ENCODE assay signal across 27 cellular contexts in the genomic region with DNA sequence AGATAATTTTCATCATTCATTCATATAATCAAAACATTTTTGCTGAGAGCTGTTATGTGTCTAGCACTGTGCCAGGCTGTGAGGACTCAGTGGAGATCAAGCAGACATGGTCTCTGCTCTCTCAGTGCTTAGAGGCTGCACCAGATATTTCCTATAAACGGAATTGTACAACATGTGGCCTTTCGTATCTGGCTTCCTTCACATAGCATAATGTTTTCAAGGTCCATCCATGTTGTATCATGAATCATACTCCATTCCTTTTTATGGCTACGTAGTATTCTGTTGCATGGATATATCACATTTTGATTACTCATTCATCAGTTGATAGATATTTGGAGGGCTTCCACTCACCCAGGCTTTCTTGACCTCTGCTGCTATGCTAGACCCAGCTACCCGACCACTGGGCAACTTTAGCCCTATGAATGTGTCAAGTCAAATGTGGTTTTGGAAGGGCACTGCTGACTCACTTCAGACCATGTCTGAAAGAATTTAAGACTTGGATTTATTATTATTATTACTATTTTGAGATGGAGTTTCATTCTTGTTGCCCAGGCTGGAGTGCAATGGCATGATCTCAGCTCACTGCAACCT. TPM values are rescaled to one million over a fixed set of nuclear protein-coding genes. Genes with fewer than 3 reads are reported as not detected.
DNase-seq lines count a peak whose midpoint lies in the region; ATAC-seq and TF ChIP-seq lines count a peak whose summit lies in the region.
"Had no signal": no experiment of that assay in that cellular context is flagged by ENCODE, and none has a peak within 500 bp of the region (broad histone marks: within the 10 kb centered on the region; RNA-seq: fewer than 3 reads in every experiment).

No MANE protein-coding gene starts in this region.

- no peaks in the 10 kb centered on the region for H3K9me2 ChIP-seq in PC-3 (replicated peaks; ENCODE audit: low read length)

- H3K36me3 ChIP-seq in PC-3 (ENCODE audit: low read depth, low read length), result no peaks in the 10 kb centered on the region
- no peaks in the 10 kb centered on the region for H3K36me3 ChIP-seq in osteoblast (ENCODE audit: insufficient read depth, low read length)
- H3K36me3 ChIP-seq: esophagus muscularis mucosa, pancreas, Peyer's patch, SJCRH30 had no signal

- no peaks in the 10 kb centered on the region for H3K27me3 ChIP-seq in PC-3 (ENCODE audit: low read length)
- no peaks in the 10 kb centered on the region for H3K27me3 ChIP-seq in osteoblast (ENCODE audit: insufficient read depth, low read length)
- H3K27me3 ChIP-seq: BLaER1 treated with 17β-estradiol and CSF1 and Interleukin-3, amounts not matched to agents 10 nM and 100 nM; esophagus muscularis mucosa; pancreas; Peyer's patch; SJCRH30 had no signal

- peaks cover 14% of the 10 kb centered on the region; the same call in 1 of the 2 replicates for H3K79me2 ChIP-seq in PC-3 (ENCODE audit: low read length)
- no peaks in the 10 kb centered on the region for H3K79me2 ChIP-seq in osteoblast (ENCODE audit: insufficient read depth, low read length)

- H3K36me3 Mint-ChIP-seq in activated CD4-positive, alpha-beta T cell treated with anti-CD3 and anti-CD28 coated beads for 36 hours (ENCODE audit: low read depth), result peaks cover 2% of the 10 kb centered on the region
- H3K36me3 Mint-ChIP-seq: activated naive CD4-positive, alpha-beta T cell treated with anti-CD3 and anti-CD28 coated beads, Interleukin-2, amount 50 U/mL, for 24 hours had no signal

- H3K27ac ChIP-seq in PC-3 (ENCODE audit: low read length), result no peak overlapping the region
- H3K27ac ChIP-seq in osteoblast (ENCODE audit: low read depth, low read length), result no peak overlapping the region
- H3K27ac ChIP-seq: esophagus muscularis mucosa, pancreas, Peyer's patch, SJCRH30 had no signal

- no peaks in the 10 kb centered on the region for H3K9me3 ChIP-seq in PC-3 (ENCODE audit: low read length)
- no peaks in the 10 kb centered on the region for H3K9me3 ChIP-seq in osteoblast (ENCODE audit: low read depth, low read length)
- H3K9me3 ChIP-seq: esophagus muscularis mucosa, pancreas, Peyer's patch, SJCRH30 had no signal

- no peak overlapping the region for H3K4me3 Mint-ChIP-seq in activated CD4-positive, alpha-beta T cell treated with anti-CD3 and anti-CD28 coated beads for 36 hours
- H3K4me3 Mint-ChIP-seq: activated CD4-positive, alpha-beta memory T cell treated with anti-CD3 and anti-CD28 coated beads, Interleukin-2, amount 10 ng/mL, durations not matched to agents 7 days and 5 days; activated naive CD4-positive, alpha-beta T cell treated with anti-CD3 and anti-CD28 coated beads, Interleukin-2, amount 50 U/mL, for 24 hours; activated T-helper 17 cell treated with anti-CD3 and anti-CD28 coated beads, Interleukin-2, amount 50 U/mL, for 72 hours; nephron had no signal

- H3K4me3 ChIP-seq in PC-3 (ENCODE audit: low read length) (no peak overlapping the region), fibroblast of mammary gland (ENCODE audit: control insufficient read depth, low read depth, low read length) (no peak overlapping the region), osteoblast (ENCODE audit: insufficient read depth, low read length) (no peak overlapping the region)
- H3K4me3 ChIP-seq: BLaER1 treated with 17β-estradiol and CSF1 and Interleukin-3, amounts not matched to agents 10 nM and 100 nM; esophagus muscularis mucosa; pancreas; Peyer's patch; SJCRH30 had no signal

- intact Hi-C loops in PC-3 (cut with micrococcal nuclease), result no loop called here
- intact Hi-C loops in activated CD4-positive, alpha-beta T cell treated with anti-CD3 and anti-CD28 coated beads for 36 hours (cut with DNase I, micrococcal nuclease), result no loop called here

- H3K9ac ChIP-seq in PC-3 (ENCODE audit: low read length), result no peak overlapping the region
- H3K9ac ChIP-seq: BLaER1 treated with 17β-estradiol and CSF1 and Interleukin-3, amounts not matched to agents 10 nM and 100 nM had no signal

- POLR2A ChIA-PET in PC-3 (lab: Charles Lee; ENCODE audit: unreplicated experiment), result no interaction called here
- POLR2A ChIA-PET in activated CD4-positive, alpha-beta T cell treated with anti-CD3 and anti-CD28 coated beads for 36 hours (lab: Charles Lee), result no interaction called here

- peaks cover 23% of the 10 kb centered on the region for H3K4me1 Mint-ChIP-seq in activated CD4-positive, alpha-beta T cell treated with anti-CD3 and anti-CD28 coated beads for 36 hours

- no peaks in the 10 kb centered on the region for H3K27me3 Mint-ChIP-seq in activated CD4-positive, alpha-beta T cell treated with anti-CD3 and anti-CD28 coated beads for 36 hours
- H3K27me3 Mint-ChIP-seq: activated CD4-positive, alpha-beta memory T cell treated with anti-CD3 and anti-CD28 coated beads, Interleukin-2, amount 10 ng/mL, durations not matched to agents 7 days and 5 days; activated T-helper 17 cell treated with anti-CD3 and anti-CD28 coated beads, Interleukin-2, amount 50 U/mL, for 72 hours had no signal

- no peak for TF ChIP-seq CTCF in PC-3 (conservative IDR thresholded peaks at IDR 0.05; ENCODE audit: low read depth, low read length)
- no peak for TF ChIP-seq CTCF in fibroblast of mammary gland (conservative IDR thresholded peaks at IDR 0.05; ENCODE audit: control insufficient read depth, insufficient read depth, low read depth, low read length)
- TF ChIP-seq CTCF in osteoblast (IDR thresholded peaks at IDR 0.05; ENCODE audit: extremely low read depth, low read depth, low read length), result no peak

- no peak overlapping the region for H3K27ac Mint-ChIP-seq in activated CD4-positive, alpha-beta T cell treated with anti-CD3 and anti-CD28 coated beads for 36 hours
- H3K27ac Mint-ChIP-seq: activated CD4-positive, alpha-beta memory T cell treated with anti-CD3 and anti-CD28 coated beads, Interleukin-2, amount 10 ng/mL, durations not matched to agents 7 days and 5 days; activated naive CD4-positive, alpha-beta T cell treated with anti-CD3 and anti-CD28 coated beads, Interleukin-2, amount 50 U/mL, for 24 hours; activated T-helper 17 cell treated with anti-CD3 and anti-CD28 coated beads, Interleukin-2, amount 50 U/mL, for 72 hours; nephron had no signal

- H3K4me2 ChIP-seq in PC-3 (ENCODE audit: low read length) (no peak overlapping the region), osteoblast (ENCODE audit: insufficient read depth, low read length) (no peak overlapping the region)
- H3K4me2 ChIP-seq: BLaER1 treated with 17β-estradiol and CSF1 and Interleukin-3, amounts not matched to agents 10 nM and 100 nM had no signal

- ATAC-seq in PC-3 (no peak), GM21619 (IDR thresholded peaks at IDR 0.05; ENCODE audit: unreplicated experiment) (no peak)
- ATAC-seq in activated CD4-positive, alpha-beta T cell treated with anti-CD3 and anti-CD28 coated beads for 36 hours, result no peak
- ATAC-seq: activated T-helper 17 cell treated with anti-CD3 and anti-CD28 coated beads, Interleukin-2, amount 50 U/mL, for 72 hours; pancreas; right cardiac atrium had no signal

- no peaks in the 10 kb centered on the region for H3K9me3 Mint-ChIP-seq in activated CD4-positive, alpha-beta T cell treated with anti-CD3 and anti-CD28 coated beads for 36 hours (ENCODE audit: low read depth)
- H3K9me3 Mint-ChIP-seq: activated CD4-positive, alpha-beta memory T cell treated with anti-CD3 and anti-CD28 coated beads, Interleukin-2, amount 10 ng/mL, durations not matched to agents 7 days and 5 days; activated naive CD4-positive, alpha-beta T cell treated with anti-CD3 and anti-CD28 coated beads, Interleukin-2, amount 50 U/mL, for 24 hours; activated T-helper 17 cell treated with anti-CD3 and anti-CD28 coated beads, Interleukin-2, amount 50 U/mL, for 72 hours; nephron had no signal

- BruUV-seq in PC-3 (replicated peaks; lab: Mats Ljungman, UMichigan), result no TSS peak

- peaks cover 6% of the 10 kb centered on the region for H3F3A ChIP-seq in PC-3 (ENCODE audit: low read length, unreplicated experiment)

- H3K4me1 ChIP-seq in PC-3 (ENCODE audit: insufficient read depth, low read length) (peaks cover 32% of the 10 kb centered on the region), osteoblast (ENCODE audit: insufficient read depth, low read length) (peaks cover 21% of the 10 kb centered on the region)

- no peaks in the 10 kb centered on the region for H4K20me1 ChIP-seq in PC-3 (ENCODE audit: low read length)
- no peaks in the 10 kb centered on the region for H4K20me1 ChIP-seq in osteoblast (ENCODE audit: insufficient read depth, low read length)

- H2AFZ ChIP-seq in PC-3 (ENCODE audit: low read length) (no peak overlapping the region), osteoblast (ENCODE audit: low read length) (no peak overlapping the region)

- CTCF ChIA-PET in PC-3 (lab: Charles Lee), result no interaction called here
- CTCF ChIA-PET in activated CD4-positive, alpha-beta T cell treated with anti-CD3 and anti-CD28 coated beads for 36 hours (lab: Charles Lee), result interaction anchor here (0.5 to 1.7 kb wide), 3 partner anchors 8 to 344 kb away, joined by 3 to 4 read pairs (median 4); no protein-coding TSS in a partner anchor

- DNase-seq in ELR (ENCODE audit: low read depth) (peak; percentile 71), PC-3 (peak; percentile 26), fibroblast of mammary gland (ENCODE audit: low read depth) (peak; percentile 59), osteoblast (ENCODE audit: insufficient read length, low spot score, missing footprints) (peak; percentile 85), NCI-H2171 treated with DMSO at 0.1 percent for 48 hours (lab: John Stamatoyannopoulos, UW) (no peak)
- no peak for DNase-seq in activated CD4-positive, alpha-beta T cell treated with anti-CD3 and anti-CD28 coated beads for 36 hours
- DNase-seq in stimulated activated CD8-positive, alpha-beta memory T cell treated with anti-CD3 and anti-CD28 coated beads, Interleukin-4, amount 100 ng/mL, for 48 hours, result no peak
- DNase-seq: ACHN; activated CD4-positive, alpha-beta memory T cell treated with anti-CD3 and anti-CD28 coated beads, Interleukin-2, amount 10 ng/mL, durations not matched to agents 7 days and 5 days; cortex of kidney; DMS79 treated with DMSO at 0.1 percent for 48 hours; glutamatergic neuron; NCI-H1105; NCI-H2029; NCI-H69; pancreas; Peyer's patch; right cardiac atrium; SJCRH30; stimulated activated CD4-positive, alpha-beta T cell treated with anti-CD3 and anti-CD28 coated beads, Interleukin-4, amount 100 ng/mL, for 4 hours; stimulated activated naive CD4-positive, alpha-beta T cell had no signal

RNA-seq across cellular contexts. Expression of a gene that starts 18.5 kb away (rescaled TPM):
- 26.1 and 31.3 TPM in 2 replicates for total RNA-seq in PC-3 (2014; rRNA removed)
- total RNA-seq in osteoblast, result 0.88 and 2.2 TPM in 2 replicates
- 1 to 10 TPM; 8.7 to 9.0 TPM for total RNA-seq in activated CD4-positive, alpha-beta T cell treated with anti-CD3 and anti-CD28 coated beads for 36 hours

Comparison
In these comparisons a context has a peak if more than half of its experiments do, and no peak if none do; other contexts are left out.
1. DNase-seq: peak in ELR (single experiment), PC-3 (single experiment), fibroblast of mammary gland (single experiment) and osteoblast (single experiment); none in activated CD4-positive, alpha-beta T cell treated with anti-CD3 and anti-CD28 coated beads for 36 hours (single experiment), stimulated activated CD8-positive, alpha-beta memory T cell treated with anti-CD3 and anti-CD28 coated beads, Interleukin-4, amount 100 ng/mL, for 48 hours (single experiment) and NCI-H2171 treated with DMSO at 0.1 percent for 48 hours (single experiment).